Comparison of ENCODE assay signal across 24 cellular contexts in genomic region chr16:69858196-69859104, GRCh38.
DNase-seq lines count a peak whose midpoint lies in the region; ATAC-seq, FAIRE-seq and TF ChIP-seq lines count a peak whose summit lies in the region.
"Had no signal": no experiment of that assay in that cellular context is flagged by ENCODE, and none has a peak within 500 bp of the region (broad histone marks: within the 10 kb centered on the region; RNA-seq: fewer than 3 reads in every experiment).

No MANE protein-coding gene starts in this region.

- H3K4me3 ChIP-seq in left ventricle myocardium inferior, result no peak overlapping the region
- no peak overlapping the region for H3K4me3 ChIP-seq in pancreas
- H3K4me3 ChIP-seq: SK-N-MC, suprapubic skin had no signal

- peak overlapping the region; percentile 22 for H3K27ac Mint-ChIP-seq in activated T-cell treated with anti-CD3 and anti-CD28 coated beads, Interleukin-2, amount 50 U/mL, for 72 hours
- peak overlapping the region; percentile 48 for H3K27ac Mint-ChIP-seq in type B pancreatic cell
- H3K27ac Mint-ChIP-seq: activated CD8-positive, alpha-beta memory T cell treated with anti-CD3 and anti-CD28 coated beads, Interleukin-2, amount 10 ng/mL, durations not matched to agents 7 days and 5 days; CD14-positive monocyte had no signal

- no peaks in the 10 kb centered on the region for H3K4me1 Mint-ChIP-seq in activated T-cell treated with anti-CD3 and anti-CD28 coated beads, Interleukin-2, amount 50 U/mL, for 72 hours (ENCODE audit: low read depth)
- peaks cover 30% of the 10 kb centered on the region for H3K4me1 Mint-ChIP-seq in type B pancreatic cell (ENCODE audit: unreplicated experiment)

- peak overlapping the region; percentile 96 for H3K27ac ChIP-seq in left ventricle myocardium inferior (replicated peaks)
- H3K27ac ChIP-seq in pancreas, result peak overlapping the region in 3 of 4 donors; percentile 6 to 83 (median 75)
- H3K27ac ChIP-seq: SK-N-MC, suprapubic skin had no signal

- DNase-seq in activated T-cell treated with anti-CD3 and anti-CD28 coated beads, Interleukin-2, amount 50 U/mL, for 72 hours, result no peak
- no peak for DNase-seq in activated T-cell treated with anti-CD3 and anti-CD28 coated beads, Interleukin-2, amount 50 U/mL, for 1 hour
- DNase-seq in left ventricle myocardium inferior, result no peak
- DNase-seq in pancreas, result no peak
- DNase-seq in type B pancreatic cell (ENCODE audit: extremely low spot score, unreplicated experiment), result no peak
- no peak for DNase-seq in AG08395 (ENCODE audit: low spot score)
- DNase-seq: activated CD4-positive, CD25-positive, alpha-beta regulatory T cell treated with anti-CD3 and anti-CD28 coated beads, Interleukin-2, amount 50 U/mL, for 72 hours; activated CD8-positive, alpha-beta memory T cell treated with anti-CD3 and anti-CD28 coated beads, Interleukin-2, amount 10 ng/mL, durations not matched to agents 7 days and 5 days; activated effector memory CD4-positive, alpha-beta T cell treated with anti-CD3 and anti-CD28 coated beads, Interleukin-2, amount 50 U/mL, for 16 hours; amygdala; midbrain; NCI-H146; NCI-H82; nucleus accumbens; PC-3; stimulated activated CD4-positive, alpha-beta T cell treated with anti-CD3 and anti-CD28 coated beads, Interleukin-4, amount 100 ng/mL, for 24 hours had no signal

- H3K9me3 ChIP-seq in left ventricle myocardium inferior (replicated peaks), result no peaks in the 10 kb centered on the region
- H3K9me3 ChIP-seq in pancreas, result no peaks in the 10 kb centered on the region
- H3K9me3 ChIP-seq: suprapubic skin had no signal

- intact Hi-C loops in left ventricle myocardium inferior (cut with micrococcal nuclease), result loop anchor here (10.0 kb wide), 1 partner anchor 64 kb away; no protein-coding TSS in a partner anchor
- intact Hi-C loops in pancreas (cut with DNase I), result loop anchor here in 1 of 3 donors (10.0 kb wide), 1 partner anchor 54 kb away; no protein-coding TSS in a partner anchor

- FAIRE-seq in pancreas (lab: Jason Lieb, UNC), result no peak
- FAIRE-seq: A204.1, GM12892, keratinocyte had no signal

- H3K9me3 Mint-ChIP-seq in activated T-cell treated with anti-CD3 and anti-CD28 coated beads, Interleukin-2, amount 50 U/mL, for 72 hours, result no peaks in the 10 kb centered on the region
- no peaks in the 10 kb centered on the region for H3K9me3 Mint-ChIP-seq in type B pancreatic cell
- H3K9me3 Mint-ChIP-seq: CD14-positive monocyte had no signal

- no peaks in the 10 kb centered on the region for H3K36me3 ChIP-seq in left ventricle myocardium inferior
- no peaks in the 10 kb centered on the region for H3K36me3 ChIP-seq in pancreas
- H3K36me3 ChIP-seq: suprapubic skin had no signal

- ATAC-seq in activated T-cell treated with anti-CD3 and anti-CD28 coated beads, Interleukin-2, amount 50 U/mL, for 72 hours (replicated peaks in 1 of 2), result no peak
- ATAC-seq in pancreas (peak; percentile 15 to 37 (median 26)), HG02571 (IDR thresholded peaks at IDR 0.05; ENCODE audit: unreplicated experiment) (no peak), HG03196 (IDR thresholded peaks at IDR 0.05; ENCODE audit: unreplicated experiment) (no peak)
- ATAC-seq: activated CD8-positive, alpha-beta memory T cell treated with anti-CD3 and anti-CD28 coated beads, Interleukin-2, amount 10 ng/mL, durations not matched to agents 7 days and 5 days; PC-3 had no signal

- peaks cover 66% of the 10 kb centered on the region for H3K4me1 ChIP-seq in left ventricle myocardium inferior
- H3K4me1 ChIP-seq in pancreas, result peaks cover 26 to 31% (median 30%) of the 10 kb centered on the region in 3 donors

- WGBS in pancreas, 2 donors, result 61 to 63% methylated on average over 13 of the region's 13 CpGs

- no peak overlapping the region for H3K4me3 Mint-ChIP-seq in activated T-cell treated with anti-CD3 and anti-CD28 coated beads, Interleukin-2, amount 50 U/mL, for 72 hours
- no peak overlapping the region for H3K4me3 Mint-ChIP-seq in type B pancreatic cell
- H3K4me3 Mint-ChIP-seq: activated CD8-positive, alpha-beta memory T cell treated with anti-CD3 and anti-CD28 coated beads, Interleukin-2, amount 10 ng/mL, durations not matched to agents 7 days and 5 days; CD14-positive monocyte had no signal

- TF ChIP-seq CTCF in left ventricle myocardium inferior (IDR thresholded peaks at IDR 0.05; ENCODE audit: borderline replicate concordance) (no peak), pancreas (IDR thresholded peaks at IDR 0.05) (no peak), type B pancreatic cell (conservative IDR thresholded peaks at IDR 0.05) (no peak)

- no peaks in the 10 kb centered on the region for H3K27me3 Mint-ChIP-seq in activated T-cell treated with anti-CD3 and anti-CD28 coated beads, Interleukin-2, amount 50 U/mL, for 72 hours (ENCODE audit: low read depth)
- H3K27me3 Mint-ChIP-seq in type B pancreatic cell, result no peaks in the 10 kb centered on the region
- H3K27me3 Mint-ChIP-seq: activated CD8-positive, alpha-beta memory T cell treated with anti-CD3 and anti-CD28 coated beads, Interleukin-2, amount 10 ng/mL, durations not matched to agents 7 days and 5 days had no signal

- H3K36me3 Mint-ChIP-seq in activated T-cell treated with anti-CD3 and anti-CD28 coated beads, Interleukin-2, amount 50 U/mL, for 72 hours (ENCODE audit: insufficient read depth in 2 of 2), result no peaks in the 10 kb centered on the region
- H3K36me3 Mint-ChIP-seq in type B pancreatic cell, result peaks cover 23% of the 10 kb centered on the region

- H3K27me3 ChIP-seq in left ventricle myocardium inferior (ENCODE audit: low read depth) (no peaks in the 10 kb centered on the region), pancreas (no peaks in the 10 kb centered on the region)
- H3K27me3 ChIP-seq: suprapubic skin had no signal

Comparison
In these comparisons a context has a peak if more than half of its experiments do, and no peak if none do; other contexts are left out.
1. ATAC-seq: peak in pancreas (4 of 4); none in activated T-cell treated with anti-CD3 and anti-CD28 coated beads, Interleukin-2, amount 50 U/mL, for 72 hours (0 of 2), HG02571 (single experiment) and HG03196 (single experiment).